Comparison of ENCODE assay signal across 7 cellular contexts in the genomic region with DNA sequence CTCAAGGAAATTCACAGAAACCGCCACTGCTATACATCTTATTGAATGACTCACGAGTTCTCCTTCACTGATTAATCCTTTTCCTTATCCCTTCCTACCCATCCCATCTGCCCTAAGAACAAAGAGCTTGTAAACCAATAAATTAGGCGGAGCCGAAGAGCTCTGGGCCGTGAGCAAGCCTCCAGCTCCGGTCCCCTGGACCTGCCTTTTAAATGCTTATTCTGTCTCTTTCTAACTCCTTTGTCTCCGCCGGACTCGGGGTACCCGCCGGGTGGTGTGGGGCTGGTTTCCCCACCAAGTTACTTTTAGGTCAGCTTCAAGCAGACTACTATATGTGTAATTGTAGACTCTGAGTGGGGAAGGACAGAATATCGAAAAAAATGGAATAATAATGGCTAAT.
DNase-seq lines count a peak whose midpoint lies in the region; ATAC-seq and TF ChIP-seq lines count a peak whose summit lies in the region.
"Not testable (repeated sequence)": the region's sequence is repeated elsewhere in the genome, so short reads cannot be mapped to it uniquely, and the experiment has no call there.

No MANE protein-coding gene starts in this region.

- H2BK15ac ChIP-seq in H9 (ENCODE audit: low read depth, low read length); mesendoderm (replicated peaks; ENCODE audit: low read depth): not testable (repeated sequence)

- not testable (repeated sequence) for H3F3A ChIP-seq in PC-3 (ENCODE audit: low read length, unreplicated experiment); smooth muscle cell (ENCODE audit: low read depth)

- H4K5ac ChIP-seq in H9 (ENCODE audit: insufficient read length, low read depth, low read length); mesendoderm (ENCODE audit: low read length): not testable (repeated sequence)

- H3K4me3 Mint-ChIP-seq in H9: peak overlapping the region; percentile 3 to 23; a peak in 3 of 5 replicates

- H3K9me3 Mint-ChIP-seq in H9: not testable (repeated sequence)

- TF ChIP-seq CTCF in BE2C (IDR thresholded peaks at IDR 0.05; ENCODE audit: low read depth, low read length); H9 (conservative IDR thresholded peaks at IDR 0.05); PC-3 (conservative IDR thresholded peaks at IDR 0.05; ENCODE audit: low read depth, low read length); hepatocyte (IDR thresholded peaks at IDR 0.05; ENCODE audit: poor library complexity); smooth muscle cell (IDR thresholded peaks at IDR 0.05; ENCODE audit: borderline replicate concordance, insufficient read depth, poor library complexity, severe bottlenecking): not testable (repeated sequence)

- H2BK12ac ChIP-seq in H9 (ENCODE audit: insufficient read length, low read depth, low read length): not testable (repeated sequence)

- H3K23me2 ChIP-seq in H9 (ENCODE audit: insufficient read length, low read depth, low read length, poor library complexity, severe bottlenecking): not testable (repeated sequence)

- H2BK5ac ChIP-seq in H9 (ENCODE audit: insufficient read length, low read length); mesendoderm (ENCODE audit: low read length): not testable (repeated sequence)

- H4K8ac ChIP-seq in H9 (replicated peaks; ENCODE audit: insufficient read length, low read depth, low read length); mesendoderm (ENCODE audit: low read depth, low read length): not testable (repeated sequence)

- CTCF ChIA-PET in PC-3 (lab: Charles Lee): not testable (repeated sequence)

- peak overlapping the region; percentile 0 to 56 (median 14); a peak in 5 of 7 replicates for H3K27ac Mint-ChIP-seq in H9

- H3K27me3 Mint-ChIP-seq in H9 (ENCODE audit: low read depth): not testable (repeated sequence)

- DNase-seq in BE2C (peak; percentile 39), H9 (peak; percentile 47), PC-3 (peak; percentile 27), hepatocyte (ENCODE audit: low spot score) (peak; percentile 12), mesendoderm (peak; percentile 27)
- DNase-seq in smooth muscle cell (lab: John Stamatoyannopoulos, UW; ENCODE audit: unreplicated experiment): not testable (repeated sequence)

- H3K4ac ChIP-seq in H9 (ENCODE audit: low read depth, low read length); mesendoderm (ENCODE audit: low read depth, low read length): not testable (repeated sequence)

- H3K79me2 ChIP-seq in H9 (ENCODE audit: insufficient read depth, low read length); PC-3 (ENCODE audit: low read length); hepatocyte; mesendoderm (ENCODE audit: control insufficient read depth, insufficient read depth, low read length); smooth muscle cell (ENCODE audit: low read depth): not testable (repeated sequence)

- H3K4me2 ChIP-seq in H9 (ENCODE audit: insufficient read depth, insufficient read length, low read length); PC-3 (ENCODE audit: low read length); hepatocyte; mesendoderm (ENCODE audit: low read length): not testable (repeated sequence)
- H3K4me2 ChIP-seq in smooth muscle cell: peak overlapping the region; percentile 35

- not testable (repeated sequence) for H3K27me3 ChIP-seq in BE2C; H9 (ENCODE audit: insufficient read depth, low read length); ectodermal cell (ENCODE audit: control insufficient read depth, insufficient read depth, low read length, poor library complexity, severe bottlenecking); hepatocyte; mesendoderm (ENCODE audit: insufficient read depth, low read length, poor library complexity); smooth muscle cell (ENCODE audit: low read depth)
- H3K27me3 ChIP-seq in PC-3 (ENCODE audit: low read length): peaks cover 49% of the 10 kb centered on the region

- not testable (repeated sequence) for H3K36me3 Mint-ChIP-seq in H9 (ENCODE audit: insufficient read depth in 1 of 3, low read depth in 3 of 3)

- not testable (repeated sequence) for H3K14ac ChIP-seq in H9 (ENCODE audit: insufficient read depth, low read length)

- peaks cover 17 to 21% of the 10 kb centered on the region in 2 experiments for H3K4me1 Mint-ChIP-seq in H9

- not testable (repeated sequence) for H2AK5ac ChIP-seq in H9 (ENCODE audit: insufficient read length, low read length); mesendoderm (ENCODE audit: low read length)

- H3K36me3 ChIP-seq in BE2C; PC-3 (ENCODE audit: low read depth, low read length); ectodermal cell (ENCODE audit: control insufficient read depth, insufficient read depth, low read length); hepatocyte (replicated peaks; ENCODE audit: insufficient read depth, low read depth); mesendoderm (ENCODE audit: control insufficient read depth, insufficient read depth, low read length); smooth muscle cell (ENCODE audit: low read depth): not testable (repeated sequence)

- H3K23ac ChIP-seq in H9 (ENCODE audit: insufficient read length, low read depth, low read length); mesendoderm (ENCODE audit: low read length): not testable (repeated sequence)

- H3T11ph ChIP-seq in H9 (ENCODE audit: low read length): not testable (repeated sequence)

- H2AFZ ChIP-seq in H9 (ENCODE audit: low read length): peak overlapping the region; percentile 8
- H2AFZ ChIP-seq in PC-3 (ENCODE audit: low read length); hepatocyte: not testable (repeated sequence)
- peak overlapping the region; percentile 60 for H2AFZ ChIP-seq in smooth muscle cell (ENCODE audit: low read depth)

- H3K79me1 ChIP-seq in H9 (ENCODE audit: insufficient read depth, low read depth, low read length, poor library complexity, severe bottlenecking); mesendoderm (ENCODE audit: low read length): not testable (repeated sequence)

- H2BK20ac ChIP-seq in H9 (ENCODE audit: low read depth, low read length, poor library complexity, severe bottlenecking): not testable (repeated sequence)

- not testable (repeated sequence) for H3K18ac ChIP-seq in H9 (ENCODE audit: insufficient read length, low read depth, low read length); mesendoderm (ENCODE audit: low read length)

- POLR2A ChIA-PET in PC-3 (lab: Charles Lee; ENCODE audit: unreplicated experiment): interaction anchor here (0.6 kb wide), 1 partner anchor 83 kb away, joined by 7 read pairs; no protein-coding TSS in a partner anchor

- H3K56ac ChIP-seq in H9 (ENCODE audit: insufficient read length, low read depth, low read length); mesendoderm (ENCODE audit: low read length): not testable (repeated sequence)

- intact Hi-C loops in PC-3 (cut with micrococcal nuclease): not testable (repeated sequence)

- H4K20me1 ChIP-seq in H9 (ENCODE audit: control insufficient read depth, insufficient read depth, insufficient read length); PC-3 (ENCODE audit: low read length); hepatocyte (ENCODE audit: insufficient read depth, poor library complexity, severe bottlenecking); smooth muscle cell (ENCODE audit: low read depth): not testable (repeated sequence)

- H3K9me2 ChIP-seq in PC-3 (replicated peaks; ENCODE audit: low read length); hepatocyte (replicated peaks; ENCODE audit: insufficient read depth): not testable (repeated sequence)

- BruUV-seq in PC-3 (replicated peaks; lab: Mats Ljungman, UMichigan): not testable (repeated sequence)

- H3K9me3 ChIP-seq in BE2C; H9 (ENCODE audit: control insufficient read depth, low read depth, low read length); PC-3 (ENCODE audit: low read length); ectodermal cell (ENCODE audit: control insufficient read depth, low read length); hepatocyte (ENCODE audit: low read depth); smooth muscle cell (replicated peaks; ENCODE audit: low read depth): not testable (repeated sequence)

- not testable (repeated sequence) for ATAC-seq in PC-3

- H3K4me3 ChIP-seq in BE2C (ENCODE audit: low read depth, low read length): peak overlapping the region; percentile 44
- not testable (repeated sequence) for H3K4me3 ChIP-seq in PC-3 (ENCODE audit: low read length); ectodermal cell (ENCODE audit: insufficient read depth, low read depth, low read length); hepatocyte; mesendoderm (ENCODE audit: low read length); smooth muscle cell

- not testable (repeated sequence) for H3K27ac ChIP-seq in H9 (ENCODE audit: insufficient read length, low read depth, low read length); PC-3 (ENCODE audit: low read length); hepatocyte; mesendoderm (ENCODE audit: low read depth, low read length); smooth muscle cell (ENCODE audit: low read depth)
- H3K27ac ChIP-seq in ectodermal cell (ENCODE audit: insufficient read depth, low read depth, low read length, poor library complexity, severe bottlenecking): peak overlapping the region; percentile 51

- H4K91ac ChIP-seq in H9 (ENCODE audit: insufficient read length, low read depth, low read length): not testable (repeated sequence)

- not testable (repeated sequence) for H3K9ac ChIP-seq in H9 (ENCODE audit: extremely low read depth, insufficient read length, low read length); PC-3 (ENCODE audit: low read length); mesendoderm (ENCODE audit: low read length); smooth muscle cell (ENCODE audit: low read depth)

- not testable (repeated sequence) for H3K4me1 ChIP-seq in BE2C; H9 (ENCODE audit: insufficient read depth, low read length); PC-3 (ENCODE audit: insufficient read depth, low read length); ectodermal cell (ENCODE audit: control insufficient read depth, insufficient read depth, low read length); hepatocyte (ENCODE audit: insufficient read depth); mesendoderm (ENCODE audit: control insufficient read depth, low read depth, low read length); smooth muscle cell (ENCODE audit: low read depth)

- WGBS in H9 (ENCODE audit: extremely low coverage, insufficient read length, low lambda C conversion rate): no CpG with 5 or more reads among the region's 12 CpGs
- 60 to 66% methylated on average over 6 to 12 of the region's 12 CpGs for WGBS in ectodermal cell, 2 experiments
- 43% methylated on average over 12 of the region's 12 CpGs for WGBS in hepatocyte (ENCODE audit: low lambda C conversion rate, missing lambda C conversion rate)
- no CpG with 5 or more reads among the region's 12 CpGs for WGBS in mesendoderm (ENCODE audit: extremely low coverage, insufficient coverage, low lambda C conversion rate)
- WGBS in smooth muscle cell (ENCODE audit: low lambda C conversion rate): 39% methylated on average over 12 of the region's 12 CpGs

- not testable (repeated sequence) for H2BK120ac ChIP-seq in H9 (ENCODE audit: low read depth, low read length, poor library complexity, severe bottlenecking); mesendoderm (ENCODE audit: low read depth, low read length)
